ENCODE assay signal across 8 cellular contexts in the genomic region with DNA sequence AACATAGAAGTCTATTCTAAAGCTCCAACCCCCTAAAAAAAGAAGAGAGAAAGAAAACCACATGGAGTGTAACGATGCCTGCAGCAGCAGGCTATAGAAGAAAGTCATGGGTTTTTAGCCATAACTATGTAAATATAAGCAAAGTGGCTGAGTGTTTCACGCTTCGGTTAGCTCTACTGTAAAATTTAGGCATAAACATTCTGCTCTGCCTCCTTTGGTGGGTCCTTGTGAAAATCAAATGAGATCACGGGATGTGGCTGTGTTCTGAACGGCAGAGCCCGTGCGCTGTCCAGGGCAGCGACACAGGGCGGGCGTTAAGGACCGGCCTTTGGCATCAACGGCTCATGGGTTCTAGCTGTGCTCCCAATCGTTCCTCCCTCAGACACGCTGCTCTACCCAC.
DNase-seq lines count a peak whose midpoint lies in the region; ATAC-seq and TF ChIP-seq lines count a peak whose summit lies in the region.

No MANE protein-coding gene starts in this region.

- H3K27ac ChIP-seq in GM23338 (ENCODE audit: low read depth) (0 out of 2 replicates have a peak overlapping the region, but pooled peaks have one; percentile 57), neural progenitor cell (no peak overlapping the region)

- DNase-seq in GM23338 (ENCODE audit: low spot score): no peak
- DNase-seq in NCI-H187 (lab: John Stamatoyannopoulos, UW): peak; percentile 30 to 60
- no peak for DNase-seq in neural progenitor cell (ENCODE audit: low spot score)
- no peak for DNase-seq in amygdala (lab: John Stamatoyannopoulos, UW)
- DNase-seq in GF-D8 (lab: John Stamatoyannopoulos, UW): no peak
- DNase-seq in midbrain (lab: John Stamatoyannopoulos, UW): no peak
- DNase-seq in mesothelial cell of epicardium (ENCODE audit: low spot score in 2 of 2, unreplicated experiment in 2 of 2): no peak

- H3K4me1 ChIP-seq in GM23338 (ENCODE audit: insufficient read depth) (peaks cover 6% of the 10 kb centered on the region; the same call in 1 of the 2 replicates), neural progenitor cell (peaks cover 12% of the 10 kb centered on the region)

- H3K9me3 Mint-ChIP-seq in GM23338 (no peaks in the 10 kb centered on the region; the same call in 2 of the 3 replicates), neural progenitor cell (no peaks in the 10 kb centered on the region), mesothelial cell of epicardium (no peaks in the 10 kb centered on the region)

- peaks cover 12% of the 10 kb centered on the region; the same call in 1 of the 2 replicates for H3K36me3 ChIP-seq in GM23338 (ENCODE audit: insufficient read depth)
- H3K36me3 ChIP-seq in neural progenitor cell: no peaks in the 10 kb centered on the region

- H3K4me3 Mint-ChIP-seq in GM23338: no peak overlapping the region
- no peak overlapping the region for H3K4me3 Mint-ChIP-seq in neural progenitor cell
- H3K4me3 Mint-ChIP-seq in mesothelial cell of epicardium: no peak overlapping the region

- no peak overlapping the region for H3K4me3 ChIP-seq in GM23338
- no peak overlapping the region for H3K4me3 ChIP-seq in neural progenitor cell

- H3K4me2 ChIP-seq in GM23338: no peak overlapping the region
- H3K4me2 ChIP-seq in neural progenitor cell: no peak overlapping the region

- ATAC-seq in GM18873 (IDR thresholded peaks at IDR 0.05; ENCODE audit: low FRiP score, unreplicated experiment) (peak; percentile 74), GM23338 (no peak)

- H3K4me1 Mint-ChIP-seq in GM23338 (peaks cover 21% of the 10 kb centered on the region), neural progenitor cell (peaks cover 46% of the 10 kb centered on the region), mesothelial cell of epicardium (peaks cover 2% of the 10 kb centered on the region)

- H4K20me1 ChIP-seq in GM23338 (replicated peaks; ENCODE audit: insufficient read depth) (no peaks in the 10 kb centered on the region), neural progenitor cell (ENCODE audit: low read depth) (peaks cover 6% of the 10 kb centered on the region)

- H3K27me3 Mint-ChIP-seq in GM23338 (ENCODE audit: insufficient read depth, low read depth, poor library complexity): no peaks in the 10 kb centered on the region
- H3K27me3 Mint-ChIP-seq in neural progenitor cell (ENCODE audit: insufficient read depth, low read depth): peaks cover 10% of the 10 kb centered on the region
- H3K27me3 Mint-ChIP-seq in mesothelial cell of epicardium (ENCODE audit: low read depth): no peaks in the 10 kb centered on the region

- no peak overlapping the region for H3K9ac ChIP-seq in neural progenitor cell

- no peaks in the 10 kb centered on the region for H3K9me2 ChIP-seq in GM23338 (ENCODE audit: insufficient read depth)

- no peaks in the 10 kb centered on the region for H3F3A ChIP-seq in GM23338 (replicated peaks; ENCODE audit: low read depth)
- peaks cover 10% of the 10 kb centered on the region for H3F3A ChIP-seq in neural progenitor cell (ENCODE audit: low read depth)

- TF ChIP-seq CTCF in GM23338 (conservative IDR thresholded peaks at IDR 0.05; ENCODE audit: low read depth in 2 of 2): no peak
- TF ChIP-seq CTCF in neural progenitor cell (IDR thresholded peaks at IDR 0.05): no peak
- no peak for TF ChIP-seq CTCF in mesothelial cell of epicardium (IDR thresholded peaks at IDR 0.05; ENCODE audit: unreplicated experiment)

- H2AFZ ChIP-seq in GM23338 (no peak overlapping the region), neural progenitor cell (replicated peaks) (no peak overlapping the region)

- H3K27me3 ChIP-seq in GM23338 (ENCODE audit: insufficient read depth) (no peaks in the 10 kb centered on the region), neural progenitor cell (no peaks in the 10 kb centered on the region)

- H3K27ac Mint-ChIP-seq in GM23338 (0 out of 2 replicates have a peak overlapping the region, but pooled peaks have one; percentile 48), neural progenitor cell (peak overlapping the region; percentile 94), mesothelial cell of epicardium (no peak overlapping the region)

- H3K9me3 ChIP-seq in neural progenitor cell (ENCODE audit: low read depth): no peaks in the 10 kb centered on the region

- H3K79me2 ChIP-seq in GM23338 (replicated peaks; ENCODE audit: insufficient read depth) (no peaks in the 10 kb centered on the region), neural progenitor cell (ENCODE audit: low read depth) (no peaks in the 10 kb centered on the region)

- H3K36me3 Mint-ChIP-seq in GM23338 (ENCODE audit: low read depth) (peaks cover 69% of the 10 kb centered on the region), neural progenitor cell (peaks cover 63% of the 10 kb centered on the region), mesothelial cell of epicardium (peaks cover 70% of the 10 kb centered on the region)

TF ChIP-seq in GM23338, 12 proteins besides CTCF, POLR2A, EP300 and RAD21:
- TF ChIP-seq POLR2AphosphoS5 (IDR thresholded peaks at IDR 0.05; ENCODE audit: low read depth) (no peak), STAT1 (IDR thresholded peaks at IDR 0.05; ENCODE audit: unreplicated experiment) (no peak), ZNF331 (CRISPR knock-in tag; IDR thresholded peaks at IDR 0.05; ENCODE audit: low read depth) (no peak), NANOG (IDR thresholded peaks at IDR 0.05; ENCODE audit: borderline replicate concordance) (no peak), EZH2phosphoT487 (IDR thresholded peaks at IDR 0.05; ENCODE audit: unreplicated experiment) (no peak)

Comparison
In these comparisons a context has a peak if more than half of its experiments do, and no peak if none do; other contexts are left out.
1. DNase-seq: peak in NCI-H187 (2 of 2); none in GM23338 (single experiment), neural progenitor cell (single experiment), amygdala (0 of 56), GF-D8 (single experiment), midbrain (single experiment) and mesothelial cell of epicardium (0 of 2).